In the genomic region with DNA sequence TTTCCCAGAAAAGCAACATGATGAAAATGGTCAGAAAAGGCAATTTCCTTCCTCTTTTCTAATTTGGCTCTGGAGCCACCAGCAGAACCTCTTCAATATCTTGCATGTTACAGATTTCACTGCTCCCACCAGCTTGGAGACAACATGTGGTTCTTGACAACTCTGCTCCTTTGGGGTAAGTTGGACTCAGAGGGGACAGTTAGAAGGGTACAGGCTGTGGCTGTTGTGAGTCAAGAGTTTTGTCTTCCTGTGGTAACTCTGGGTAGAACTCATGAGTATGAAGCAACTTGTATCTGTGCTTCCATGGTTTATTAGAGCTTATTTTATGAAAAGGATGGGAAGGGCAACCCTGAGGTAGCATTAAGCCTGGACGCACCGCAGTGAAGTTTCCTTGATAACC, we compare ENCODE assay signal across 15 cellular contexts. TPM values are rescaled to one million over a fixed set of nuclear protein-coding genes. Genes with fewer than 3 reads are reported as not detected.
DNase-seq lines count a peak whose midpoint lies in the region; ATAC-seq, FAIRE-seq and TF ChIP-seq lines count a peak whose summit lies in the region.
"Not testable (repeated sequence)": the region's sequence is repeated elsewhere in the genome, so short reads cannot be mapped to it uniquely, and the experiment has no call there.
"Had no signal": no experiment of that assay in that cellular context is flagged by ENCODE, and none has a peak within 500 bp of the region (broad histone marks: within the 10 kb centered on the region; RNA-seq: fewer than 3 reads in every experiment).

A gene (plus strand): TSS at position 95 of the 400 bp plus-strand sequence. CDS start 50 bp downstream, at position 145.

- FAIRE-seq in kidney (lab: Jason Lieb, UNC), result not testable (repeated sequence)

- not testable (repeated sequence) for H3K9me3 Mint-ChIP-seq in activated T-cell treated with anti-CD3 and anti-CD28 coated beads, Interleukin-2, amount 50 U/mL, for 24 hours; activated naive CD8-positive, alpha-beta T cell treated with anti-CD3 and anti-CD28 coated beads, Interleukin-2, amount 10 ng/mL, durations not matched to agents 7 days and 5 days

- H3K9ac ChIP-seq in KMS-11; kidney (ENCODE audit: low read length in 2 of 2): not testable (repeated sequence)

- not testable (repeated sequence) for H3K4me3 ChIP-seq in KMS-11 (IDR thresholded peaks at IDR 0.05; ENCODE audit: insufficient read depth, low read depth, low read length); kidney (ENCODE audit: low read length in 2 of 2); spleen; upper lobe of left lung

- 58% methylated on average over 2 of the region's 2 CpGs; no CpG with 5 or more reads in 4 of the 5 donors for whole genome bisulfite sequencing in spleen, 5 donors
- no CpG with 5 or more reads among the region's 2 CpGs for WGBS in upper lobe of left lung, 2 donors

- not testable (repeated sequence) for DNase-seq in activated T-cell treated with anti-CD3 and anti-CD28 coated beads, Interleukin-2, amount 50 U/mL, for 24 hours; activated naive CD8-positive, alpha-beta T cell treated with anti-CD3 and anti-CD28 coated beads, Interleukin-2, amount 10 ng/mL, durations not matched to agents 7 days and 5 days; kidney; mucosa of gallbladder (ENCODE audit: low spot score); spleen; upper lobe of left lung

- not testable (repeated sequence) for H3K36me3 ChIP-seq in KMS-11 (ENCODE audit: insufficient read depth); kidney (ENCODE audit: control insufficient read depth in 1 of 2, insufficient read depth in 2 of 2, low read length in 2 of 2); spleen; upper lobe of left lung

- H3K27me3 Mint-ChIP-seq in activated T-cell treated with anti-CD3 and anti-CD28 coated beads, Interleukin-2, amount 50 U/mL, for 24 hours; activated naive CD8-positive, alpha-beta T cell treated with anti-CD3 and anti-CD28 coated beads, Interleukin-2, amount 10 ng/mL, durations not matched to agents 7 days and 5 days: not testable (repeated sequence)

- H3K27ac ChIP-seq in KMS-11, result peak within 1 kb of the TSS; percentile 5
- H3K27ac ChIP-seq in kidney (ENCODE audit: low read depth in 2 of 2, low read length in 2 of 2); upper lobe of left lung: not testable (repeated sequence)
- peak within 1 kb of the TSS in 2 of 8 donors; percentile 49 to 56 for H3K27ac ChIP-seq in spleen

- H3K4me3 Mint-ChIP-seq in activated T-cell treated with anti-CD3 and anti-CD28 coated beads, Interleukin-2, amount 50 U/mL, for 24 hours; activated naive CD8-positive, alpha-beta T cell treated with anti-CD3 and anti-CD28 coated beads, Interleukin-2, amount 10 ng/mL, durations not matched to agents 7 days and 5 days: not testable (repeated sequence)

- not testable (repeated sequence) for H3K27me3 ChIP-seq in KMS-11 (ENCODE audit: insufficient read depth, low read depth); spleen (replicated peaks in 1 of 7); upper lobe of left lung

- intact Hi-C loops in kidney (cut with DNase I); spleen (cut with DNase I; ENCODE audit: low total_unique reads): not testable (repeated sequence)

- POLR2A ChIA-PET in activated naive CD8-positive, alpha-beta T cell treated with anti-CD3 and anti-CD28 coated beads, Interleukin-2, amount 10 ng/mL, durations not matched to agents 7 days and 5 days (lab: Charles Lee), result not testable (repeated sequence)

- not testable (repeated sequence) for H3K9me3 ChIP-seq in kidney (ENCODE audit: control insufficient read depth in 1 of 2, low read length in 2 of 2); spleen; upper lobe of left lung

- H3K27ac Mint-ChIP-seq in activated T-cell treated with anti-CD3 and anti-CD28 coated beads, Interleukin-2, amount 50 U/mL, for 24 hours, result peak within 1 kb of the TSS; percentile 86
- H3K27ac Mint-ChIP-seq in activated naive CD8-positive, alpha-beta T cell treated with anti-CD3 and anti-CD28 coated beads, Interleukin-2, amount 10 ng/mL, durations not matched to agents 7 days and 5 days, result not testable (repeated sequence)

- not testable (repeated sequence) for H3K79me2 ChIP-seq in KMS-11 (ENCODE audit: insufficient read depth, low read depth)

- ATAC-seq in activated naive CD8-positive, alpha-beta T cell treated with anti-CD3 and anti-CD28 coated beads, Interleukin-2, amount 10 ng/mL, durations not matched to agents 7 days and 5 days (ENCODE audit: low read depth), result peak; percentile 76
- peak in 1 of 2 donors; percentile 17 for ATAC-seq in upper lobe of left lung (ENCODE audit: low FRiP score in 2 of 2)

- H3K4me2 ChIP-seq in KMS-11, result not testable (repeated sequence)

- H2AFZ ChIP-seq in KMS-11 (ENCODE audit: low read depth), result not testable (repeated sequence)

- TF ChIP-seq CTCF in KMS-11 (conservative IDR thresholded peaks at IDR 0.05; ENCODE audit: low read depth, low read length); kidney (IDR thresholded peaks at IDR 0.05; ENCODE audit: borderline replicate concordance, extremely low read depth, insufficient read depth); spleen (IDR thresholded peaks at IDR 0.05 in 8 of 11, conservative IDR thresholded peaks at IDR 0.05 in 3 of 11); upper lobe of left lung (IDR thresholded peaks at IDR 0.05): not testable (repeated sequence)

- not testable (repeated sequence) for TF ChIP-seq EP300 in upper lobe of left lung (IDR thresholded peaks at IDR 0.05)

- H3K4me1 Mint-ChIP-seq in activated T-cell treated with anti-CD3 and anti-CD28 coated beads, Interleukin-2, amount 50 U/mL, for 24 hours (ENCODE audit: low read depth); activated naive CD8-positive, alpha-beta T cell treated with anti-CD3 and anti-CD28 coated beads, Interleukin-2, amount 10 ng/mL, durations not matched to agents 7 days and 5 days: not testable (repeated sequence)

- H3K4me1 ChIP-seq in KMS-11 (ENCODE audit: low read depth, poor library complexity, severe bottlenecking), result peaks cover 12% of the 10 kb centered on the region
- H3K4me1 ChIP-seq in kidney (ENCODE audit: control insufficient read depth in 1 of 2, insufficient read depth in 1 of 2, low read depth in 1 of 2, low read length in 2 of 2); spleen; upper lobe of left lung: not testable (repeated sequence)

- not testable (repeated sequence) for TF ChIP-seq POLR2A in spleen (IDR thresholded peaks at IDR 0.05); upper lobe of left lung (IDR thresholded peaks at IDR 0.05)

- H4K20me1 ChIP-seq in KMS-11 (ENCODE audit: insufficient read depth), result not testable (repeated sequence)

- H3K36me3 Mint-ChIP-seq in activated T-cell treated with anti-CD3 and anti-CD28 coated beads, Interleukin-2, amount 50 U/mL, for 24 hours (ENCODE audit: low read depth); activated naive CD8-positive, alpha-beta T cell treated with anti-CD3 and anti-CD28 coated beads, Interleukin-2, amount 10 ng/mL, durations not matched to agents 7 days and 5 days: not testable (repeated sequence)

RNA-seq across cellular contexts. Expression of the gene that starts here (rescaled TPM):
- 1 to 10 TPM in 1 of 2 experiments, under 1 TPM in 1; 0.48 to 1.2 TPM for total RNA-seq in activated naive CD8-positive, alpha-beta T cell treated with anti-CD3 and anti-CD28 coated beads, Interleukin-2, amount 10 ng/mL, durations not matched to agents 7 days and 5 days
- total RNA-seq in kidney, result 18.0 TPM
- polyA plus RNA-seq in kidney (ENCODE audit: insufficient read depth, low read depth, low replicate concordance), result 19.5 TPM
- total RNA-seq in mucosa of gallbladder, result 13.2 TPM
- total RNA-seq in spleen, result 10 to 100 TPM in 6 of 7 donors, 1 to 10 TPM in 1; 9.2 to 55.9 (median 22.7) TPM
- 10 to 100 TPM; 26.3 to 48.9 (median 33.8) TPM for polyA plus RNA-seq in spleen
- 10 to 100 TPM; 12.8 to 52.7 (median 26.3) TPM for total RNA-seq in upper lobe of left lung
- total RNA-seq: Caco-2; CD8-positive, alpha-beta T cell; GM12878; GM23248; H7; HT-29; NCI-H460 had no signal
- polyA plus RNA-seq: A549, GM12878, GM23248 had no signal
